1 cellular context compared by ENCODE assay signal in the genomic region with DNA sequence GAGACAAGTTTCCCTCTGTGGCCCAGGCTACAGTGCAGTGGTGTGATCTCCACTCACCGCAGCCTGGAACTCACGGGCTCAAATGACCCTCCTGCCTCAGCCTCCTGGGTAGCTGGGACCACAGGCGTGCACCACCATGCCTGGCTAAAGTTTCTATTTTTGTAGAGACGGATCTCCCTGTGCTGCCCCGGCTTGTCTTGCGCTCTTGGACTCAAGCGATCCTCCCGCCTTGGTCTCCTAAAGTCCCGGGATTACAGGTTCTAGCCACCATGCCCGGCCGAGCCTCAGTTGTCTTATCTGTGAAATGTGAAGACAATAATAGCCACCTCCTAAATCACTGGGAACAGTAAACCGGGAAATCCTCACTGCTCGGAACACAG.
TF ChIP-seq lines count a peak whose summit lies in the region.

No MANE protein-coding gene starts in this region.

TF ChIP-seq in H1, 55 proteins besides CTCF, POLR2A, EP300 and RAD21 (continued from another document):
- no peak for TF ChIP-seq SIRT6 (IDR thresholded peaks at IDR 0.05; ENCODE audit: low read length)
- TF ChIP-seq SRF (IDR thresholded peaks at IDR 0.05; ENCODE audit: low read depth, low read length) = no peak
- TF ChIP-seq CHD2 (IDR thresholded peaks at IDR 0.05; ENCODE audit: low read length) = no peak
- no peak for TF ChIP-seq TBP (IDR thresholded peaks at IDR 0.05; ENCODE audit: low read depth, low read length)
- no peak for TF ChIP-seq ASH2L (IDR thresholded peaks at IDR 0.05; ENCODE audit: low read length)
- TF ChIP-seq SIN3A (conservative IDR thresholded peaks at IDR 0.05 in 1 of 2, IDR thresholded peaks at IDR 0.05 in 1 of 2; ENCODE audit: low read depth in 1 of 2, low read length in 2 of 2) = no peak
- TF ChIP-seq CBX5 (IDR thresholded peaks at IDR 0.05; ENCODE audit: low read depth, low read length) = no peak
- no peak for TF ChIP-seq SP2 (IDR thresholded peaks at IDR 0.05; ENCODE audit: low read length)
- TF ChIP-seq SIX5 (IDR thresholded peaks at IDR 0.05; ENCODE audit: low read depth, low read length) = no peak
- TF ChIP-seq MAFK (IDR thresholded peaks at IDR 0.05; ENCODE audit: low read depth, low read length) = no peak
- TF ChIP-seq NANOG (IDR thresholded peaks at IDR 0.05; ENCODE audit: insufficient read depth, low read depth, low read length, poor library complexity, severe bottlenecking) = no peak
- no peak for TF ChIP-seq SAP30 (IDR thresholded peaks at IDR 0.05; ENCODE audit: insufficient read depth, insufficient replicate concordance, low read length)
- no peak for TF ChIP-seq RXRA (IDR thresholded peaks at IDR 0.05; ENCODE audit: insufficient read depth, low read depth, low read length)
- TF ChIP-seq, protein P1, sequence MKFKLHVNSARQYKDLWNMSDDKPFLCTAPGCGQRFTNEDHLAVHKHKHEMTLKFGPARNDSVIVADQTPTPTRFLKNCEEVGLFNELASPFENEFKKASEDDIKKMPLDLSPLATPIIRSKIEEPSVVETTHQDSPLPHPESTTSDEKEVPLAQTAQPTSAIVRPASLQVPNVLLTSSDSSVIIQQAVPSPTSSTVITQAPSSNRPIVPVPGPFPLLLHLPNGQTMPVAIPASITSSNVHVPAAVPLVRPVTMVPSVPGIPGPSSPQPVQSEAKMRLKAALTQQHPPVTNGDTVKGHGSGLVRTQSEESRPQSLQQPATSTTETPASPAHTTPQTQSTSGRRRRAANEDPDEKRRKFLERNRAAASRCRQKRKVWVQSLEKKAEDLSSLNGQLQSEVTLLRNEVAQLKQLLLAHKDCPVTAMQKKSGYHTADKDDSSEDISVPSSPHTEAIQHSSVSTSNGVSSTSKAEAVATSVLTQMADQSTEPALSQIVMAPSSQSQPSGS (IDR thresholded peaks at IDR 0.05; ENCODE audit: low read length) = no peak
- no peak for TF ChIP-seq GABPA (IDR thresholded peaks at IDR 0.05; ENCODE audit: borderline replicate concordance, insufficient read depth, low read length)
- no peak for TF ChIP-seq BRCA1 (IDR thresholded peaks at IDR 0.05; ENCODE audit: low read depth, low read length)
- no peak for TF ChIP-seq RFX5 (IDR thresholded peaks at IDR 0.05; ENCODE audit: borderline replicate concordance, low read depth, low read length)
- no peak for TF ChIP-seq SP4 (IDR thresholded peaks at IDR 0.05; ENCODE audit: low read length)
